In the genomic region with DNA sequence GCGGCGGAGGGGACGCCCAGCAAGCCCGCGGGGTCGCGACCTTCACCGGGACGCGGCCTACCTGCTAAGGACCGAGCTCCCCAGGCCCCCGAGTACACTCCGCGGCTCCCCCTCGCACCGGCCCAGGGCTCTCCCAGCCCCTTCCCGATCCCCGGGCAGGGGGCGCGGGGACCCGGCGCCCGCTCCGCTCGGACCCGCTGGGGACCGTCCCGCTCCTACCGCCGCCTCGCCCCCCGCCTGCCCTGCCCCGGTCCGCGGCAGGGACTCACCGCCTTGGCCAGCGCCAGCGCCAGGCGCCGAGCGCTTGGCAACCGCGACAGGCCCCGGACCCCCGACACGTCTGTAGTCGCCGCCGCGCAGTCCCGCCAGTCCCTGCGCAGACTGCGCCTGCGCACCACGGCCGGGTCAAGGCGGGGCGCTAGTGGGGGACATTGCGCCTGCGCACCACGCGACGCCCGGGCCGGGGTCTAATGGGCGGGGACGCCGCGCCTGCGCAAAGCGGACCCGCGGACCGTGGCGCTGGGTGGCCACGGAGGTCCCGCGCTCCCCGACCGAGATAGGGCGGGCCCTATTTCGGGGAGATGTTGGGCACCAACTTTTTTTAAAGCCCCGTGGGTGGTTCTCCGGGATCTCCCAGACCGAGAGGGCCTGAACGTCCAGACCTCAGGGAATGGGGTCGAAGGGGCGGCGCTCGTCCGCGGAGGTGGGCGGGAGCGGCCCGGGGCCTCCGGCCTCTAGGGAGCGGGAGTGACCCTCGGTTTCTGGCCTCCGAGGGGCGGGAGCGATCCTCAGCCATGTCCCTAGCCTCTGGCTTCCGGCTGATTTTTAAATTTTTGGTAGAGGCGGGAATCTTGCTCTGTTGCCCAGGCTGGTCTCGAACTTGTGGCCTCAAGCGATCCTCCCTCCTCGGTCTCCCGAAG, we compare ENCODE assay signal across 8 cellular contexts.
A peak's percentile ranks its signal among the peaks of the same experiment; 100 is the strongest.
DNase-seq lines count a peak whose midpoint lies in the region; ATAC-seq and TF ChIP-seq lines count a peak whose summit lies in the region.
"Not testable (repeated sequence)": the region's sequence is repeated elsewhere in the genome, so short reads cannot be mapped to it uniquely, and the experiment has no call there.

No MANE protein-coding gene starts in this region.

- WGBS in IMR-90 (ENCODE audit: extremely low coverage in 2 of 2, insufficient read length in 1 of 2), 2 experiments: 0% methylated on average over 21 of the region's 107 CpGs; no CpG with 5 or more reads in 1 of the 2 experiments

- peak overlapping the region; percentile 94 for H3K14ac ChIP-seq in IMR-90 (replicated peaks; ENCODE audit: low read depth, low read length)

- H2AFZ ChIP-seq in IMR-90 (replicated peaks; ENCODE audit: low read length, poor library complexity): not testable (repeated sequence)

- H2BK5ac ChIP-seq in IMR-90 (ENCODE audit: low read depth, low read length, poor library complexity, severe bottlenecking): peak overlapping the region; percentile 2

- H3K36me3 ChIP-seq in H7 (replicated peaks; ENCODE audit: control insufficient read depth, insufficient read depth, low read length); IMR-90 (ENCODE audit: control insufficient read depth, insufficient read depth, low read length); rectal smooth muscle tissue (ENCODE audit: control insufficient read depth, insufficient read depth, low read length); thoracic aorta: not testable (repeated sequence)

- not testable (repeated sequence) for TF ChIP-seq CTCF in GM12864 (IDR thresholded peaks at IDR 0.05; ENCODE audit: low read depth, low read length, missing control alignments); IMR-90 (conservative IDR thresholded peaks at IDR 0.05; ENCODE audit: low read depth, low read length); thoracic aorta (IDR thresholded peaks at IDR 0.05)

- not testable (repeated sequence) for H2BK15ac ChIP-seq in IMR-90 (ENCODE audit: low read depth, low read length)

- TF ChIP-seq POLR2A in IMR-90 (IDR thresholded peaks at IDR 0.05; ENCODE audit: low read depth, low read length): not testable (repeated sequence)

- H4K91ac ChIP-seq in IMR-90 (ENCODE audit: insufficient read depth, low read depth, low read length): peak overlapping the region; percentile 84

- peak overlapping the region; percentile 81 for H3K4me2 ChIP-seq in IMR-90 (ENCODE audit: low read depth, low read length)

- not testable (repeated sequence) for H2AK9ac ChIP-seq in IMR-90 (replicated peaks; ENCODE audit: low read depth, low read length, poor library complexity)

- H3K4me1 ChIP-seq in IMR-90 (ENCODE audit: control insufficient read depth, insufficient read depth, low read length); rectal smooth muscle tissue (ENCODE audit: control insufficient read depth, insufficient read depth, low read length); thoracic aorta (ENCODE audit: control insufficient read depth in 1 of 2, low read depth in 2 of 2): not testable (repeated sequence)

- in situ Hi-C loops in IMR-90 (cut with MboI; ENCODE audit: low sequenced_read_pairs): not testable (repeated sequence)

- POLR2A ChIA-PET in IMR-90 (lab: Charles Lee; ENCODE audit: unreplicated experiment): not testable (repeated sequence)

- peak; percentile 42 for DNase-seq in GM12864 (ENCODE audit: low read depth)
- peak; percentile 81 for DNase-seq in H7
- DNase-seq in IMR-90: peak; percentile 69
- peak; percentile 90 for DNase-seq in activated CD4-positive, alpha-beta T cell treated with anti-CD3 and anti-CD28 coated beads, Interleukin-2, amount 50 U/mL, for 1 hour
- DNase-seq in cerebellar cortex (ENCODE audit: low spot score): peak; percentile 81
- not testable (repeated sequence) for DNase-seq in thoracic aorta (ENCODE audit: low spot score)

- H3K27ac ChIP-seq in IMR-90 (ENCODE audit: insufficient read depth, low read length): peak overlapping the region; percentile 50
- H3K27ac ChIP-seq in rectal smooth muscle tissue (ENCODE audit: low read depth, low read length): peak overlapping the region; percentile 63
- H3K27ac ChIP-seq in thoracic aorta: peak overlapping the region; percentile 74 to 85

- H2BK20ac ChIP-seq in IMR-90 (ENCODE audit: low read depth, low read length): not testable (repeated sequence)

- not testable (repeated sequence) for H3K27me3 ChIP-seq in H7 (ENCODE audit: control insufficient read depth, insufficient read depth, low read length); IMR-90 (ENCODE audit: control insufficient read depth, insufficient read depth, low read length); rectal smooth muscle tissue (ENCODE audit: control insufficient read depth, insufficient read depth, low read length); thoracic aorta (replicated peaks; ENCODE audit: insufficient read depth)

- intact Hi-C loops in IMR-90 (cut with micrococcal nuclease): loop anchor here (5.0 kb wide), 1 partner anchor 138 kb away; no protein-coding TSS in a partner anchor

- 0 out of 2 replicates have a peak overlapping the region, but pooled peaks have one; percentile 56 for H3K23ac ChIP-seq in IMR-90 (ENCODE audit: low read depth, low read length)

- H3K4me3 ChIP-seq in GM12864 (ENCODE audit: low read depth, low read length) (peak overlapping the region; percentile 74), H7 (ENCODE audit: insufficient read depth, low read depth, low read length) (peak overlapping the region; percentile 47), IMR-90 (ENCODE audit: insufficient read depth, low read depth, low read length) (peak overlapping the region; percentile 69), iPS-18c (ENCODE audit: insufficient read depth, low read depth, low read length) (peak overlapping the region; percentile 62), rectal smooth muscle tissue (ENCODE audit: low read length) (peak overlapping the region; percentile 65), thoracic aorta (peak overlapping the region; percentile 99)

- not testable (repeated sequence) for H3K9me3 ChIP-seq in IMR-90 (ENCODE audit: control insufficient read depth, insufficient read depth, low read length); iPS-18c (ENCODE audit: control insufficient read depth, insufficient read depth, low read length); thoracic aorta

- H2BK120ac ChIP-seq in IMR-90 (ENCODE audit: low read depth, low read length): peak overlapping the region; percentile 39; the same call in 1 of the 2 replicates

- BruUV-seq in IMR-90 (replicated peaks; lab: Mats Ljungman, UMichigan): not testable (repeated sequence)

- peak overlapping the region; percentile 52; the same call in 1 of the 2 replicates for H3K56ac ChIP-seq in IMR-90 (ENCODE audit: extremely low read depth, insufficient read depth, low read length)

- H3K4ac ChIP-seq in IMR-90 (ENCODE audit: low read depth, low read length): peak overlapping the region; percentile 91

- peak overlapping the region; percentile 94 to 97; a peak in 3 of 4 replicates for H4K8ac ChIP-seq in IMR-90 (ENCODE audit: low read depth in 2 of 2, low read length in 2 of 2)

- ATAC-seq in IMR-90 (ENCODE audit: low read depth) (peak; percentile 94), thoracic aorta (ENCODE audit: insufficient number of reproducible peaks, low FRiP score, low read depth) (peak; percentile 87)

- H3K79me1 ChIP-seq in IMR-90 (ENCODE audit: low read depth in 1 of 2, low read length in 2 of 2): not testable (repeated sequence)

- peak overlapping the region; percentile 67 for H2AK5ac ChIP-seq in IMR-90 (ENCODE audit: low read depth, low read length)

- TF ChIP-seq RAD21 in IMR-90 (IDR thresholded peaks at IDR 0.05; ENCODE audit: low read length): not testable (repeated sequence)

- dilution Hi-C loops in IMR-90 (cut with HindIII; ENCODE audit: low sequenced_read_pairs, unreplicated experiment): not testable (repeated sequence)

- H3K18ac ChIP-seq in IMR-90 (ENCODE audit: low read depth, low read length): not testable (repeated sequence)

- peak overlapping the region; percentile 68 for H3K9ac ChIP-seq in IMR-90 (ENCODE audit: low read depth, low read length)
- H3K9ac ChIP-seq in rectal smooth muscle tissue (ENCODE audit: low read length): not testable (repeated sequence)

- H4K5ac ChIP-seq in IMR-90 (ENCODE audit: low read depth, low read length): peak overlapping the region; percentile 70

- H3K9me1 ChIP-seq in IMR-90 (ENCODE audit: insufficient read depth, low read length): not testable (repeated sequence)

- CTCF ChIA-PET in IMR-90 (lab: Yijun Ruan, JAX): not testable (repeated sequence)

- not testable (repeated sequence) for H4K20me1 ChIP-seq in IMR-90 (ENCODE audit: insufficient read depth, low read length)

Comparison
In these comparisons a context has a peak if more than half of its experiments do, and no peak if none do; other contexts are left out.
1. H3K4me3 ChIP-seq: peak in every context shown above with its lines; median percentile 99 in thoracic aorta; 74 in GM12864; 69 in IMR-90; 65 in rectal smooth muscle tissue; 62 in iPS-18c; 47 in H7.